15 cellular contexts compared by ENCODE assay signal in genomic region chr11:67405688-67406339, GRCh38. TPM values are rescaled to one million over a fixed set of nuclear protein-coding genes. Genes with fewer than 3 reads are reported as not detected.
A peak's percentile ranks its signal among the peaks of the same experiment; 100 is the strongest.
DNase-seq lines count a peak whose midpoint lies in the region; ATAC-seq and TF ChIP-seq lines count a peak whose summit lies in the region.
"Had no signal": no experiment of that assay in that cellular context is flagged by ENCODE, and none has a peak within 500 bp of the region (broad histone marks: within the 10 kb centered on the region; RNA-seq: fewer than 3 reads in every experiment).

No MANE protein-coding gene starts in this region.

- no peaks in the 10 kb centered on the region for H3K27me3 Mint-ChIP-seq in activated CD4-positive, alpha-beta T cell treated with anti-CD3 and anti-CD28 coated beads for 36 hours

- H3K4me1 Mint-ChIP-seq in activated CD4-positive, alpha-beta T cell treated with anti-CD3 and anti-CD28 coated beads for 36 hours = peaks cover 58% of the 10 kb centered on the region

- TF ChIP-seq CTCF in Peyer's patch (IDR thresholded peaks at IDR 0.05) (no peak), spleen (IDR thresholded peaks at IDR 0.05 in 8 of 11, conservative IDR thresholded peaks at IDR 0.05 in 3 of 11) (no peak)

- peak overlapping the region; percentile 87 for H3K27ac Mint-ChIP-seq in activated CD4-positive, alpha-beta T cell treated with anti-CD3 and anti-CD28 coated beads for 36 hours
- H3K27ac Mint-ChIP-seq: nephron had no signal

- peak overlapping the region in 3 of 4 donors; percentile 50 to 70 (median 63) for H3K4me3 ChIP-seq in Peyer's patch
- peak overlapping the region in 7 of 8 donors; percentile 69 to 91 (median 75) for H3K4me3 ChIP-seq in spleen

- 79 to 96% (median 88%) methylated on average over 2 to 9 of the region's 9 CpGs for WGBS in spleen, 5 donors

- no peaks in the 10 kb centered on the region for H3K9me3 ChIP-seq in Peyer's patch
- no peaks in the 10 kb centered on the region for H3K9me3 ChIP-seq in spleen
- H3K9me3 ChIP-seq: Caco-2, esophagus squamous epithelium had no signal

- H3K4me1 ChIP-seq in Peyer's patch (peaks cover 0 to 60% (median 50%) of the 10 kb centered on the region in 4 donors), spleen (peaks cover 43 to 95% (median 87%) of the 10 kb centered on the region in 6 donors)

- ATAC-seq in activated CD4-positive, alpha-beta T cell treated with anti-CD3 and anti-CD28 coated beads for 36 hours = no peak
- ATAC-seq: left colon, right cardiac atrium had no signal

- peak overlapping the region; percentile 85 for H3K4me3 Mint-ChIP-seq in activated CD4-positive, alpha-beta T cell treated with anti-CD3 and anti-CD28 coated beads for 36 hours
- H3K4me3 Mint-ChIP-seq: nephron had no signal

- H3K27me3 ChIP-seq in Peyer's patch = no peaks in the 10 kb centered on the region
- H3K27me3 ChIP-seq in spleen (replicated peaks in 1 of 7) = peaks cover 0 to 21% (median 0%) of the 10 kb centered on the region in 7 donors

- POLR2A ChIA-PET in activated CD4-positive, alpha-beta T cell treated with anti-CD3 and anti-CD28 coated beads for 36 hours (lab: Charles Lee) = interaction anchor here (2.5 kb wide), 1 partner anchor 14 kb away, joined by 14 read pairs; no protein-coding TSS in a partner anchor

- H3K36me3 ChIP-seq in Peyer's patch = no peaks in the 10 kb centered on the region
- peaks cover 0 to 50% (median 6%) of the 10 kb centered on the region in 6 donors for H3K36me3 ChIP-seq in spleen
- H3K36me3 ChIP-seq: esophagus squamous epithelium had no signal

- intact Hi-C loops in activated CD4-positive, alpha-beta T cell treated with anti-CD3 and anti-CD28 coated beads for 36 hours (cut with DNase I, micrococcal nuclease) = loop anchor here (2.0 to 10.0 kb wide), 2 partner anchors 33 to 719 kb away; partner anchors contain the start of gene CHKA (in 1 of the 2)
- intact Hi-C loops in spleen (cut with DNase I; ENCODE audit: low total_unique reads) = no loop called here

- H3K9me3 Mint-ChIP-seq in activated CD4-positive, alpha-beta T cell treated with anti-CD3 and anti-CD28 coated beads for 36 hours (ENCODE audit: low read depth) = no peaks in the 10 kb centered on the region
- H3K9me3 Mint-ChIP-seq: nephron had no signal

- DNase-seq in activated CD4-positive, alpha-beta T cell treated with anti-CD3 and anti-CD28 coated beads for 36 hours = no peak
- DNase-seq in activated CD4-positive, alpha-beta T cell treated with anti-CD3 and anti-CD28 coated beads for 1 hour = no peak
- DNase-seq in Peyer's patch (no peak), spleen (peak; percentile 79), Kasumi-1 (lab: John Stamatoyannopoulos, UW) (no peak), DMS114 treated with DMSO at 0.1 percent for 48 hours (lab: John Stamatoyannopoulos, UW; ENCODE audit: unreplicated experiment) (no peak), NCI-H2227 treated with DMSO at 0.1 percent for 48 hours (lab: John Stamatoyannopoulos, UW) (no peak)
- DNase-seq: Caco-2; esophagus squamous epithelium; left colon; NCI-H526 treated with DMSO at 0.1 percent for 48 hours; stimulated activated CD4-positive, alpha-beta T cell treated with anti-CD3 and anti-CD28 coated beads, Interleukin-2, amount 100 ng/mL, for 48 hours had no signal

- H3K27ac ChIP-seq in Peyer's patch (peak overlapping the region; percentile 70 to 96 (median 92)), cingulate gyrus (ENCODE audit: low read depth, low read length) (peak overlapping the region; percentile 99), spleen (peak overlapping the region; percentile 66 to 99 (median 96))

- CTCF ChIA-PET in activated CD4-positive, alpha-beta T cell treated with anti-CD3 and anti-CD28 coated beads for 36 hours (lab: Charles Lee) = interaction anchor here (1.0 to 5.2 kb wide), 5 partner anchors 10 to 165 kb away, joined by 3 to 34 read pairs (median 4); partner anchors contain the start of gene POLD4

- TF ChIP-seq POLR2A in Peyer's patch (IDR thresholded peaks at IDR 0.05) = no peak
- TF ChIP-seq POLR2A in spleen (IDR thresholded peaks at IDR 0.05) = no peak

- peaks cover 45% of the 10 kb centered on the region for H3K36me3 Mint-ChIP-seq in activated CD4-positive, alpha-beta T cell treated with anti-CD3 and anti-CD28 coated beads for 36 hours (ENCODE audit: low read depth)

RNA-seq across cellular contexts. Expression of gene TBC1D10C, which starts 1.9 kb away (rescaled TPM):
- total RNA-seq in activated CD4-positive, alpha-beta T cell treated with anti-CD3 and anti-CD28 coated beads for 36 hours = 100 to 1,000 TPM in 1 of 2 experiments, 10 to 100 TPM in 1; 83.2 to 123 TPM
- total RNA-seq in Peyer's patch (10 to 100 TPM in 2 of 4 donors, 1 to 10 TPM in 2; 5.6 to 53.6 (median 9.3) TPM), spleen (100 to 1,000 TPM in 4 of 7 donors, 10 to 100 TPM in 3; 66.3 to 132 (median 101) TPM)
- polyA plus RNA-seq in spleen = 100 to 1,000 TPM; 174 to 270 (median 196) TPM
- total RNA-seq: Caco-2 had no signal

RNA-seq across cellular contexts. Expression of gene PPP1CA, which starts 4.2 kb away (rescaled TPM):
- 100 to 1,000 TPM; 199 to 227 TPM for total RNA-seq in activated CD4-positive, alpha-beta T cell treated with anti-CD3 and anti-CD28 coated beads for 36 hours
- 100 to 1,000 TPM; 156 to 213 (median 177) TPM for total RNA-seq in Peyer's patch
- total RNA-seq in spleen = 100 to 1,000 TPM; 147 to 192 (median 157) TPM
- polyA plus RNA-seq in spleen = 100 to 1,000 TPM; 152 to 207 (median 170) TPM

RNA-seq across cellular contexts. Expression of gene CARNS1, which starts 9.7 kb away (rescaled TPM):
- total RNA-seq in activated CD4-positive, alpha-beta T cell treated with anti-CD3 and anti-CD28 coated beads for 36 hours = 1 to 10 TPM; 1.5 to 1.6 TPM
- total RNA-seq in Peyer's patch = 1 to 10 TPM in 1 of 4 donors, under 1 TPM in 2, not detected in 1; 0.54 to 1.2 (median 0.83) TPM
- 1 to 10 TPM; 1.9 to 4.4 (median 2.1) TPM for total RNA-seq in spleen
- 1 to 10 TPM; 1.0 to 2.0 (median 1.8) TPM for polyA plus RNA-seq in spleen

RNA-seq across cellular contexts. Expression of gene RAD9A, which starts 14.0 kb away (rescaled TPM):
- 10 to 100 TPM; 28.8 to 30.0 TPM for total RNA-seq in activated CD4-positive, alpha-beta T cell treated with anti-CD3 and anti-CD28 coated beads for 36 hours
- 10 to 100 TPM; 37.0 to 73.4 (median 61.6) TPM for total RNA-seq in Peyer's patch
- 10 to 100 TPM; 21.6 to 37.5 (median 29.7) TPM for total RNA-seq in spleen
- polyA plus RNA-seq in spleen = 10 to 100 TPM; 18.2 to 44.8 (median 37.1) TPM

RNA-seq across cellular contexts. Expression of gene RPS6KB2, which starts 22.5 kb away (rescaled TPM):
- total RNA-seq in activated CD4-positive, alpha-beta T cell treated with anti-CD3 and anti-CD28 coated beads for 36 hours = 10 to 100 TPM; 53.4 to 57.2 TPM
- total RNA-seq in Peyer's patch = 10 to 100 TPM; 58.0 to 88.3 (median 63.5) TPM
- 10 to 100 TPM; 51.5 to 65.4 (median 55.4) TPM for total RNA-seq in spleen
- 10 to 100 TPM; 39.5 to 95.0 (median 53.8) TPM for polyA plus RNA-seq in spleen
